9 cellular contexts compared by ENCODE assay signal in genomic region chr19:38769635-38770211, GRCh38. TPM values are rescaled to one million over a fixed set of nuclear protein-coding genes. Genes with fewer than 3 reads are reported as not detected.
A peak's percentile ranks its signal among the peaks of the same experiment; 100 is the strongest.
DNase-seq lines count a peak whose midpoint lies in the region; ATAC-seq and TF ChIP-seq lines count a peak whose summit lies in the region.
"Had no signal": no experiment of that assay in that cellular context is flagged by ENCODE, and none has a peak within 500 bp of the region (broad histone marks: within the 10 kb centered on the region; RNA-seq: fewer than 3 reads in every experiment).

No MANE protein-coding gene starts in this region.

- H3K27me3 ChIP-seq in MG63 = 0 out of 2 replicates have a peak, but pooled peaks cover 3% of the 10 kb centered on the region
- no peaks in the 10 kb centered on the region for H3K27me3 ChIP-seq in esophagus squamous epithelium

- H3K4me3 ChIP-seq in AG04449 (ENCODE audit: low read depth, low read length) (peak overlapping the region; percentile 18; the same call in 1 of the 2 replicates), MG63 (no peak overlapping the region), esophagus squamous epithelium (peak overlapping the region; percentile 11 to 60 (median 42))
- H3K4me3 ChIP-seq: HAP-1 had no signal

- no peaks in the 10 kb centered on the region for H3K9me3 Mint-ChIP-seq in activated T-cell treated with anti-CD3 and anti-CD28 coated beads, Interleukin-2, amount 50 U/mL, for 24 hours
- H3K9me3 Mint-ChIP-seq in naive B cell = peaks cover 0 to 4% (median 0%) of the 10 kb centered on the region in 7 donors

- CTCF ChIA-PET in AG04449 (lab: Yijun Ruan, JAX) = interaction anchor here (0.6 to 2.0 kb wide), 31 partner anchors 9 to 192 kb away, joined by 3 to 25 read pairs (median 4); partner anchors contain the start of genes CAPN12 and LGALS7B

- TF ChIP-seq CTCF in AG04449 (IDR thresholded peaks at IDR 0.05; ENCODE audit: insufficient read depth, low read length, missing control alignments) = peak; percentile 81
- peak; percentile 91 to 99 (median 98) for TF ChIP-seq CTCF in esophagus squamous epithelium (IDR thresholded peaks at IDR 0.05)

- TF ChIP-seq POLR2A in GM19099 (IDR thresholded peaks at IDR 0.05; ENCODE audit: extremely low read depth, insufficient read length, low read depth) (peak; percentile 44), esophagus squamous epithelium (IDR thresholded peaks at IDR 0.05) (peak in 1 of 4 donors; percentile 65)

- intact Hi-C loops in esophagus squamous epithelium (cut with DNase I) = no loop called here

- H3K27ac Mint-ChIP-seq in activated T-cell treated with anti-CD3 and anti-CD28 coated beads, Interleukin-2, amount 50 U/mL, for 24 hours = no peak overlapping the region
- peak overlapping the region; percentile 78 to 96 (median 88) for H3K27ac Mint-ChIP-seq in naive B cell

- peak overlapping the region; percentile 46 for H3K4me3 Mint-ChIP-seq in activated T-cell treated with anti-CD3 and anti-CD28 coated beads, Interleukin-2, amount 50 U/mL, for 24 hours
- H3K4me3 Mint-ChIP-seq in naive B cell = peak overlapping the region; percentile 69 to 89 (median 75)

- peaks cover 10 to 29% (median 12%) of the 10 kb centered on the region in 3 donors for H3K4me1 ChIP-seq in esophagus squamous epithelium
- H3K4me1 ChIP-seq: HAP-1 had no signal

- peak; percentile 90 to 92 for ATAC-seq in naive B cell (ENCODE audit: low read depth in 2 of 2)

- DNase-seq in AG04449 (ENCODE audit: low read depth, low spot score) (no peak), MG63 (peak; percentile 71), esophagus squamous epithelium (lab: John Stamatoyannopoulos, UW) (peak; percentile 76), naive B cell (peak; percentile 95), NCI-H1930 (lab: John Stamatoyannopoulos, UW) (no peak)
- peak; percentile 95 for DNase-seq in activated T-cell treated with anti-CD3 and anti-CD28 coated beads, Interleukin-2, amount 50 U/mL, for 24 hours
- DNase-seq in stimulated activated CD8-positive, alpha-beta memory T cell treated with anti-CD3 and anti-CD28 coated beads, Interleukin-7, amount 100 ng/mL, for 1 hour (ENCODE audit: low read depth in 2 of 2) = peak; percentile 86 to 90

- H3K36me3 ChIP-seq in MG63 (no peaks in the 10 kb centered on the region), esophagus squamous epithelium (no peaks in the 10 kb centered on the region)
- H3K36me3 ChIP-seq: HAP-1 had no signal

- 5 to 42% methylated on average over 5 to 15 of the region's 42 CpGs for WGBS in esophagus squamous epithelium, 2 donors

- no peaks in the 10 kb centered on the region for H3K27me3 Mint-ChIP-seq in activated T-cell treated with anti-CD3 and anti-CD28 coated beads, Interleukin-2, amount 50 U/mL, for 24 hours
- H3K27me3 Mint-ChIP-seq in naive B cell = no peaks in the 10 kb centered on the region

- POLR2A ChIA-PET in AG04449 (lab: Yijun Ruan, JAX) = interaction anchor here (0.6 to 1.1 kb wide), 3 partner anchors 23 to 79 kb away, joined by 3 to 5 read pairs (median 4); no protein-coding TSS in a partner anchor

- H3K9me3 ChIP-seq in MG63 (peaks cover 2% of the 10 kb centered on the region; the same call in 1 of the 2 replicates), esophagus squamous epithelium (no peaks in the 10 kb centered on the region)
- H3K9me3 ChIP-seq: HAP-1 had no signal

- peak overlapping the region; percentile 88 to 95 (median 91) for H3K27ac ChIP-seq in esophagus squamous epithelium

- peaks cover 8% of the 10 kb centered on the region for H3K4me1 Mint-ChIP-seq in activated T-cell treated with anti-CD3 and anti-CD28 coated beads, Interleukin-2, amount 50 U/mL, for 24 hours (ENCODE audit: low read depth)
- H3K4me1 Mint-ChIP-seq in naive B cell = peaks cover 4 to 12% (median 8%) of the 10 kb centered on the region in 3 donors

- H3K36me3 Mint-ChIP-seq in activated T-cell treated with anti-CD3 and anti-CD28 coated beads, Interleukin-2, amount 50 U/mL, for 24 hours (ENCODE audit: low read depth) = no peaks in the 10 kb centered on the region
- no peaks in the 10 kb centered on the region for H3K36me3 Mint-ChIP-seq in naive B cell

RNA-seq across cellular contexts. Expression of gene LGALS7, which starts 3.6 kb away (rescaled TPM):
- total RNA-seq in MG63 (2014; rRNA removed; shearing (Covaris generic); ENCODE audit: low replicate concordance) = not detected in 2 replicates
- 100 to 1,000 TPM in 2 of 4 donors, 10 to 100 TPM in 1, 1 to 10 TPM in 1; 7.1 to 266 (median 114) TPM for total RNA-seq in esophagus squamous epithelium
- polyA plus RNA-seq in naive B cell (ENCODE audit: low read depth in 6 of 6) = not detected

RNA-seq across cellular contexts. Expression of gene LGALS7B, which starts 19.3 kb away (rescaled TPM):
- total RNA-seq in MG63 (2014; rRNA removed; shearing (Covaris generic); ENCODE audit: low replicate concordance) = not detected in 2 replicates
- total RNA-seq in esophagus squamous epithelium = 1,000 to 10,000 TPM in 3 of 4 donors, 100 to 1,000 TPM in 1; 871 to 2,466 (median 1,613) TPM
- 1 to 10 TPM in 1 of 6 donors, not detected in 5; 6.0 TPM for polyA plus RNA-seq in naive B cell (ENCODE audit: low read depth in 6 of 6)

RNA-seq across cellular contexts. Expression of gene CAPN12, which starts 25.4 kb away (rescaled TPM):
- not detected in 2 replicates for total RNA-seq in MG63 (2014; rRNA removed; shearing (Covaris generic); ENCODE audit: low replicate concordance)
- 1 to 10 TPM; 1.5 to 4.2 (median 1.8) TPM for total RNA-seq in esophagus squamous epithelium
- polyA plus RNA-seq in naive B cell (ENCODE audit: low read depth in 6 of 6) = 10 to 100 TPM in 4 of 6 donors, 1 to 10 TPM in 2; 3.3 to 25.4 (median 14.0) TPM

RNA-seq across cellular contexts. Expression of gene LGALS4, which starts 43.0 kb away (rescaled TPM):
- not detected in 2 replicates for total RNA-seq in MG63 (2014; rRNA removed; shearing (Covaris generic); ENCODE audit: low replicate concordance)
- under 1 TPM in 2 of 4 donors, not detected in 2; 0.62 to 0.76 TPM for total RNA-seq in esophagus squamous epithelium
- 1 to 10 TPM in 1 of 6 donors, not detected in 5; 1.4 TPM for polyA plus RNA-seq in naive B cell (ENCODE audit: low read depth in 6 of 6)

Comparison
In these comparisons a context has a peak if more than half of its experiments do, and no peak if none do; other contexts are left out.
1. DNase-seq: peak in MG63 (single experiment), activated T-cell treated with anti-CD3 and anti-CD28 coated beads, Interleukin-2, amount 50 U/mL, for 24 hours (single experiment), esophagus squamous epithelium (single experiment), naive B cell (single experiment) and stimulated activated CD8-positive, alpha-beta memory T cell treated with anti-CD3 and anti-CD28 coated beads, Interleukin-7, amount 100 ng/mL, for 1 hour (2 of 2); none in AG04449 (single experiment) and NCI-H1930 (0 of 2).
2. RNA of gene LGALS7B, which starts 19.3 kb away (total RNA-seq): 871 to 2,466 TPM in esophagus squamous epithelium; not detected in MG63; every median in the first group is over 100 times any median in the second.